Comparison of ENCODE assay signal across 24 cellular contexts in genomic region chr2:208135794-208136369, GRCh38. TPM values are rescaled to one million over a fixed set of nuclear protein-coding genes. Genes with fewer than 3 reads are reported as not detected.
A peak's percentile ranks its signal among the peaks of the same experiment; 100 is the strongest.
DNase-seq lines count a peak whose midpoint lies in the region; ATAC-seq, FAIRE-seq and TF ChIP-seq lines count a peak whose summit lies in the region.
"Had no signal": no experiment of that assay in that cellular context is flagged by ENCODE, and none has a peak within 500 bp of the region (broad histone marks: within the 10 kb centered on the region; RNA-seq: fewer than 3 reads in every experiment).

No MANE protein-coding gene starts in this region.

- 77% methylated on average over 8 of the region's 8 CpGs for WGBS in hepatocyte (ENCODE audit: low lambda C conversion rate, missing lambda C conversion rate)
- 24 to 65% (median 50%) methylated on average over 8 of the region's 8 CpGs for WGBS in small intestine, 3 donors

- no peaks in the 10 kb centered on the region for H3K27me3 Mint-ChIP-seq in nephron (ENCODE audit: low read depth)

- peak overlapping the region in 2 of 3 experiments; percentile 6 to 28 for H3K27ac Mint-ChIP-seq in nephron

- H3K9me2 ChIP-seq in hepatocyte (replicated peaks; ENCODE audit: insufficient read depth) = no peaks in the 10 kb centered on the region

- no peaks in the 10 kb centered on the region for H4K20me1 ChIP-seq in hepatocyte (ENCODE audit: insufficient read depth, poor library complexity, severe bottlenecking)

- no peak overlapping the region for H2AFZ ChIP-seq in hepatocyte

- TF ChIP-seq CTCF in Peyer's patch (IDR thresholded peaks at IDR 0.05) (no peak), hepatocyte (IDR thresholded peaks at IDR 0.05; ENCODE audit: poor library complexity) (no peak), nephron (IDR thresholded peaks at IDR 0.05; ENCODE audit: unreplicated experiment in 3 of 3) (no peak)

- H3K27ac ChIP-seq in Peyer's patch (peak overlapping the region in 2 of 4 donors; percentile 37 to 81), hepatocyte (peak overlapping the region; percentile 77), small intestine (ENCODE audit: low read depth in 1 of 2, low read length in 1 of 2) (peak overlapping the region; percentile 56 to 80)
- H3K27ac ChIP-seq: KMS-11 had no signal

- no peaks in the 10 kb centered on the region for H3K9me3 Mint-ChIP-seq in nephron

- no peaks in the 10 kb centered on the region for H3K79me2 ChIP-seq in hepatocyte

- TF ChIP-seq POLR2A in Peyer's patch (IDR thresholded peaks at IDR 0.05) = no peak

- no peak for ATAC-seq in stimulated activated naive CD8-positive, alpha-beta T cell treated with anti-CD3 and anti-CD28 coated beads, Interleukin-15, Interleukin-2, amounts not matched to agents 100 U/mL and 50 U/mL, for 24 hours
- no peak for ATAC-seq in HG03280 (IDR thresholded peaks at IDR 0.05; ENCODE audit: unreplicated experiment)

- no peaks in the 10 kb centered on the region for H3K36me3 Mint-ChIP-seq in nephron (ENCODE audit: low read depth)

- H3K36me3 ChIP-seq in Peyer's patch (no peaks in the 10 kb centered on the region), hepatocyte (replicated peaks; ENCODE audit: insufficient read depth, low read depth) (no peaks in the 10 kb centered on the region), small intestine (ENCODE audit: control insufficient read depth in 2 of 2, insufficient read depth in 2 of 2, low read length in 2 of 2) (no peaks in the 10 kb centered on the region)

- no peak overlapping the region for H3K4me3 Mint-ChIP-seq in nephron

- peaks cover 13% of the 10 kb centered on the region for H3K4me1 Mint-ChIP-seq in nephron

- peak overlapping the region; percentile 9 for H3K4me2 ChIP-seq in hepatocyte
- H3K4me2 ChIP-seq: KMS-11 had no signal

- no peaks in the 10 kb centered on the region for H3K9me3 ChIP-seq in Peyer's patch
- H3K9me3 ChIP-seq in hepatocyte (ENCODE audit: low read depth) = no peaks in the 10 kb centered on the region
- H3K9me3 ChIP-seq in small intestine (ENCODE audit: control insufficient read depth, low read depth) = no peaks in the 10 kb centered on the region

- no peak for FAIRE-seq in small intestine (lab: Jason Lieb, UNC)
- FAIRE-seq: G401.6, GM12878, GM18507, RCC 7860 had no signal

- DNase-seq in Peyer's patch (peak in 2 of 3 donors; percentile 62 to 79), hepatocyte (ENCODE audit: low spot score) (peak; percentile 72), small intestine (peak; percentile 92), NCI-H1092 (lab: John Stamatoyannopoulos, UW) (no peak)
- no peak for DNase-seq in stimulated activated naive CD8-positive, alpha-beta T cell treated with anti-CD3 and anti-CD28 coated beads, Interleukin-15, Interleukin-2, amounts not matched to agents 100 U/mL and 50 U/mL, for 24 hours
- no peak for DNase-seq in NK-92 treated with Interleukin-12 subunit alpha and Interleukin-12 subunit beta, amount 100 ng/mL, for 24 hours (lab: John Stamatoyannopoulos, UW)
- DNase-seq: C1 segment of cervical spinal cord, DND-41, GOT3, MM.1S, NCI-H1105, NCI-H1694, NCI-H2107, NCI-H2227 treated with DMSO at 0.1 percent for 48 hours, NCI-H524, Right ventricle myocardium superior had no signal

- peaks cover 0 to 26% (median 1%) of the 10 kb centered on the region in 4 donors for H3K4me1 ChIP-seq in Peyer's patch
- H3K4me1 ChIP-seq in hepatocyte (ENCODE audit: insufficient read depth) = peaks cover 26% of the 10 kb centered on the region
- peaks cover 4 to 13% of the 10 kb centered on the region in 2 donors for H3K4me1 ChIP-seq in small intestine (ENCODE audit: control insufficient read depth in 2 of 2, insufficient read depth in 1 of 2, low read depth in 1 of 2, low read length in 1 of 2)

- H3K4me3 ChIP-seq in Peyer's patch (no peak overlapping the region), hepatocyte (no peak overlapping the region), small intestine (ENCODE audit: low read depth in 1 of 2, low read length in 2 of 2) (no peak overlapping the region)
- H3K4me3 ChIP-seq: GM12878 had no signal

- H3K27me3 ChIP-seq in Peyer's patch (no peaks in the 10 kb centered on the region), hepatocyte (no peaks in the 10 kb centered on the region), small intestine (ENCODE audit: control insufficient read depth in 2 of 2, insufficient read depth in 2 of 2, low read length in 2 of 2) (no peaks in the 10 kb centered on the region)

RNA-seq across cellular contexts. Expression of gene CRYGC, which starts 6.3 kb away (rescaled TPM):
- total RNA-seq in Peyer's patch (not detected), hepatocyte (1.3 TPM in 1 of 2 replicates, not detected in the other)
- polyA plus RNA-seq in hepatocyte (1.3 TPM in 2 replicates), small intestine (not detected)
- total RNA-seq: A673, GM12878, Right ventricle myocardium superior had no signal
- polyA plus RNA-seq: GM12878 had no signal

RNA-seq across cellular contexts. Expression of gene CRYGB, which starts 10.1 kb away (rescaled TPM):
- total RNA-seq in Peyer's patch (not detected), hepatocyte (not detected in 2 replicates)
- polyA plus RNA-seq in hepatocyte (not detected in 2 replicates), small intestine (not detected)
- total RNA-seq: A673, GM12878, Right ventricle myocardium superior had no signal
- polyA plus RNA-seq: GM12878 had no signal

RNA-seq across cellular contexts. Expression of gene CRYGD, which starts 11.6 kb away (rescaled TPM):
- total RNA-seq in Peyer's patch (not detected), hepatocyte (not detected in 2 replicates)
- polyA plus RNA-seq in hepatocyte (0.47 and 0.85 TPM in 2 replicates), small intestine (under 1 TPM in 1 of 3 donors, not detected in 2; 0.15 TPM)
- total RNA-seq: A673, GM12878, Right ventricle myocardium superior had no signal
- polyA plus RNA-seq: GM12878 had no signal

RNA-seq across cellular contexts. Expression of gene CRYGA, which starts 27.5 kb away (rescaled TPM):
- not detected for total RNA-seq in Peyer's patch
- total RNA-seq in hepatocyte = not detected in 2 replicates
- polyA plus RNA-seq in hepatocyte = not detected in 2 replicates
- polyA plus RNA-seq in small intestine = not detected
- total RNA-seq: A673, GM12878, Right ventricle myocardium superior had no signal
- polyA plus RNA-seq: GM12878 had no signal

RNA-seq across cellular contexts. Expression of gene C2orf80, which starts 53.9 kb away (rescaled TPM):
- not detected for total RNA-seq in Peyer's patch
- not detected in 2 replicates for total RNA-seq in hepatocyte
- polyA plus RNA-seq in hepatocyte = not detected in 2 replicates
- under 1 TPM in 1 of 3 donors, not detected in 2; 0.46 TPM for polyA plus RNA-seq in small intestine
- total RNA-seq: A673, GM12878, Right ventricle myocardium superior had no signal
- polyA plus RNA-seq: GM12878 had no signal

Comparison
In these comparisons a context has a peak if more than half of its experiments do, and no peak if none do; other contexts are left out.
1. DNase-seq: peak in Peyer's patch (2 of 3), hepatocyte (single experiment) and small intestine (single experiment); none in stimulated activated naive CD8-positive, alpha-beta T cell treated with anti-CD3 and anti-CD28 coated beads, Interleukin-15, Interleukin-2, amounts not matched to agents 100 U/mL and 50 U/mL, for 24 hours (single experiment), NK-92 treated with Interleukin-12 subunit alpha and Interleukin-12 subunit beta, amount 100 ng/mL, for 24 hours (single experiment) and NCI-H1092 (single experiment).